Comparison of ENCODE assay signal across 10 cellular contexts in genomic region chr16:85448557-85449194, GRCh38.
A peak's percentile ranks its signal among the peaks of the same experiment; 100 is the strongest.
DNase-seq lines count a peak whose midpoint lies in the region; ATAC-seq, FAIRE-seq and TF ChIP-seq lines count a peak whose summit lies in the region.
"Had no signal": no experiment of that assay in that cellular context is flagged by ENCODE, and none has a peak within 500 bp of the region (broad histone marks: within the 10 kb centered on the region; RNA-seq: fewer than 3 reads in every experiment).

No MANE protein-coding gene starts in this region.

- H3K9me3 ChIP-seq in transverse colon, result no peaks in the 10 kb centered on the region

- H3K4me1 ChIP-seq in transverse colon, result peaks cover 29 to 72% (median 61%) of the 10 kb centered on the region in 4 donors

- H3K27ac Mint-ChIP-seq in effector memory CD8-positive, alpha-beta T cell, result peak overlapping the region; percentile 75 to 84

- peak overlapping the region; percentile 48 to 69 for H3K4me3 Mint-ChIP-seq in effector memory CD8-positive, alpha-beta T cell

- H3K36me3 Mint-ChIP-seq in effector memory CD8-positive, alpha-beta T cell (ENCODE audit: insufficient read depth), result peaks cover 5% of the 10 kb centered on the region

- peak overlapping the region; percentile 65 to 80 (median 74) for H3K27ac ChIP-seq in transverse colon

- no peak for TF ChIP-seq CTCF in transverse colon (IDR thresholded peaks at IDR 0.05)

- ATAC-seq in effector memory CD8-positive, alpha-beta T cell (replicated peaks), result peak; percentile 89
- no peak for ATAC-seq in GM18873 (IDR thresholded peaks at IDR 0.05; ENCODE audit: low FRiP score, unreplicated experiment)
- ATAC-seq: K562 had no signal

- H3K4me1 Mint-ChIP-seq in effector memory CD8-positive, alpha-beta T cell (ENCODE audit: low read depth in 2 of 2), result peaks cover 15 to 23% of the 10 kb centered on the region in 2 donors

- H3K4me3 ChIP-seq in transverse colon, result no peak overlapping the region
- H3K4me3 ChIP-seq: K562 had no signal

- intact Hi-C loops in transverse colon (cut with DNase I; ENCODE audit: low total_unique reads), result no loop called here

- no peak for TF ChIP-seq POLR2A in transverse colon (IDR thresholded peaks at IDR 0.05)

- peak; percentile 78 for DNase-seq in activated CD8-positive, alpha-beta memory T cell treated with anti-CD3 and anti-CD28 coated beads for 24 hours
- DNase-seq in activated CD8-positive, alpha-beta memory T cell treated with anti-CD3 and anti-CD28 coated beads, Interleukin-2, amount 50 U/mL, for 48 hours, result no peak
- DNase-seq in SHP77 (lab: John Stamatoyannopoulos, UW) (peak; percentile 98 to 99), transverse colon (peak; percentile 71), urothelium cell line (ENCODE audit: low spot score) (no peak), T1000 (lab: John Stamatoyannopoulos, UW) (no peak)
- peak; percentile 41 to 52 (median 50) for DNase-seq in effector memory CD8-positive, alpha-beta T cell

- H3K9me3 Mint-ChIP-seq in effector memory CD8-positive, alpha-beta T cell, result no peaks in the 10 kb centered on the region

- FAIRE-seq in urothelium cell line (lab: Jason Lieb, UNC), result no peak
- FAIRE-seq: endometrium, K562 had no signal

- 28% methylated on average over 30 of the region's 30 CpGs; no CpG with 5 or more reads in 1 of the 2 donors for WGBS in transverse colon (ENCODE audit: low coverage in 1 of 2), 2 donors

- no peaks in the 10 kb centered on the region for H3K27me3 Mint-ChIP-seq in effector memory CD8-positive, alpha-beta T cell

- in situ Hi-C loops in transverse colon (cut with MboI; ENCODE audit: low pct_ligation_motif_present in 1 of 4, low pct_unique_long_range_greater_than_20kb in 1 of 4, low sequenced_read_pairs in 3 of 4), result loop anchor here in 2 of 4 donors (25.0 kb wide), 1 partner anchor 164 kb away; the partner anchor contains the start of gene GSE1 (in 2 of the 2)

- no peaks in the 10 kb centered on the region for H3K36me3 ChIP-seq in transverse colon

- TF ChIP-seq EP300 in transverse colon (IDR thresholded peaks at IDR 0.05; ENCODE audit: low read depth), result no peak

- no peaks in the 10 kb centered on the region for H3K27me3 ChIP-seq in transverse colon

Comparison
In these comparisons a context has a peak if more than half of its experiments do, and no peak if none do; other contexts are left out.
1. DNase-seq: peak in activated CD8-positive, alpha-beta memory T cell treated with anti-CD3 and anti-CD28 coated beads for 24 hours (single experiment), SHP77 (2 of 2), effector memory CD8-positive, alpha-beta T cell (3 of 3) and transverse colon (single experiment); none in activated CD8-positive, alpha-beta memory T cell treated with anti-CD3 and anti-CD28 coated beads, Interleukin-2, amount 50 U/mL, for 48 hours (single experiment), urothelium cell line (single experiment) and T1000 (single experiment).